ENCODE assay signal across 18 cellular contexts in the genomic region with DNA sequence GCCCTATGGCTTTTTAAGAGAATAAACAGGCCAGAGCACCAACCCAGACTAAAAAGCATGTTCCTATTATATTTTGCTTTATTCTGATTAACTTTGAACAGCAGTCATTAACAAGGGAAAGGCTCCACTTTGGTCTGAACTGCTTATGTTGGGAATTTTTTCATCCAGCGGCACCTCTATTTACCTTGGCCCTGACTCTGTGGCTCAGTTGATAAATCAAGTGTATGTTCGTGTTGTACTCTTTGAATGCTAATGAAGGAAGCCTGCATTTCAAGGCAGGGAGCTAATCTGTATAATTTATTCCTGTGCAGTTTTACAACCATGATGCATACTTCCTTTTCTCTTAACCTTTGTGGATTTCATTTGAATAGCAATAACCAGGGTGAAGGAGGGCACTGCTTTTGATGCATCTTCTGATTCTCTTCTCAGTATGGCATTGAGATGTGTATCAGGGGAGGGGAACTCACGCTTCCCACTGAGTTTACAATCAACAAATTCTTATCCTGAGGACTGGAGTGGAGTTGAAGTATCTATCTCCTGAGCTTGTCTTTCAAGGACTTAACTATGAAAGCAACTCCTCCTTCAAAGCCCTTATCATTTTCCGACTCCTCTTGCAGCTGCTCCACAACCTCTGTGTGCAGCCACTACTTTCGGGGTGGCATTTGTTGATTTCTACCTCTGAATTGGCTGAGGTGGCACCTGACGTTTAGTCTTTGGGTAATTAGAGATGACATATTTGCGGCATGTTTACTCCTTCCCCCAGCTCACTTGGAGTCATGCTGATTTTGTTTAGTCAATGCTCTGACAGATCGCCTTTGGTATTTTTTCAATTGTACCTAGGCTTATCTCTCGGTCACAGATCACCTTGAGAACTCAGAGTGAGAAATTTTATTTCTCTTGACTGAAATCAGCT.
DNase-seq lines count a peak whose midpoint lies in the region; ATAC-seq and TF ChIP-seq lines count a peak whose summit lies in the region.
"Had no signal": no experiment of that assay in that cellular context is flagged by ENCODE, and none has a peak within 500 bp of the region (broad histone marks: within the 10 kb centered on the region; RNA-seq: fewer than 3 reads in every experiment).

No MANE protein-coding gene starts in this region.

- H3K36me3 Mint-ChIP-seq in stimulated activated memory B cell treated with anti-CD40 and anti-IgM and Interleukin-4, amounts not matched to agents 10 μg/mL and 1 μg/mL and 100 μg/mL, for 72 hours: no peaks in the 10 kb centered on the region

- H3K9me3 Mint-ChIP-seq in stimulated activated memory B cell treated with anti-CD40 and anti-IgM and Interleukin-4, amounts not matched to agents 10 μg/mL and 1 μg/mL and 100 μg/mL, for 72 hours: no peaks in the 10 kb centered on the region
- H3K9me3 Mint-ChIP-seq: brain; T-helper 1 cell treated with Interleukin-12 subunit alpha and Interleukin-12 subunit beta and Interleukin-4 antibody, amounts not matched to agents 30 μg/mL and 1 μg/mL, for 36 hours had no signal

- H3K27me3 Mint-ChIP-seq in stimulated activated memory B cell treated with anti-CD40 and anti-IgM and Interleukin-4, amounts not matched to agents 10 μg/mL and 1 μg/mL and 100 μg/mL, for 72 hours: no peaks in the 10 kb centered on the region
- H3K27me3 Mint-ChIP-seq: brain had no signal

- TF ChIP-seq CTCF in OCI-LY3 (IDR thresholded peaks at IDR 0.05; ENCODE audit: low read depth, low read length): no peak
- no peak for TF ChIP-seq CTCF in dorsolateral prefrontal cortex (IDR thresholded peaks at IDR 0.05 in 54 of 56, conservative IDR thresholded peaks at IDR 0.05 in 2 of 56; ENCODE audit: low read depth in 1 of 56, partially characterized antibody in 56 of 56)

- H3K4me1 ChIP-seq in OCI-LY3 (ENCODE audit: low read length): peaks cover 9% of the 10 kb centered on the region
- peaks cover 17% of the 10 kb centered on the region for H3K4me1 ChIP-seq in iPS-18a (ENCODE audit: control insufficient read depth, low read depth, low read length)
- H3K4me1 ChIP-seq: tibial nerve had no signal

- H3K9ac ChIP-seq in OCI-LY3 (ENCODE audit: low read length): no peak overlapping the region
- no peak overlapping the region for H3K9ac ChIP-seq in iPS-18a (ENCODE audit: low read length)

- H3K4me3 Mint-ChIP-seq in stimulated activated memory B cell treated with anti-CD40 and anti-IgM and Interleukin-4, amounts not matched to agents 10 μg/mL and 1 μg/mL and 100 μg/mL, for 72 hours: no peak overlapping the region
- H3K4me3 Mint-ChIP-seq: brain; T-helper 1 cell treated with Interleukin-12 subunit alpha and Interleukin-12 subunit beta and Interleukin-4 antibody, amounts not matched to agents 30 μg/mL and 1 μg/mL, for 36 hours had no signal

- no peak for ATAC-seq in HG03565 (IDR thresholded peaks at IDR 0.05; ENCODE audit: unreplicated experiment)
- no peak for ATAC-seq in stimulated activated memory B cell treated with anti-CD40 and anti-IgM and Interleukin-4, amounts not matched to agents 10 μg/mL and 1 μg/mL and 100 μg/mL, for 72 hours
- ATAC-seq: sciatic nerve had no signal

- no peaks in the 10 kb centered on the region for H3K79me2 ChIP-seq in OCI-LY3 (ENCODE audit: low read length)

- intact Hi-C loops in dorsolateral prefrontal cortex (cut with DNase I): no loop called here

- no peak overlapping the region for H3K4me3 ChIP-seq in OCI-LY3 (ENCODE audit: low read length)
- peak overlapping the region; percentile 8 for H3K4me3 ChIP-seq in iPS-18a (ENCODE audit: low read length)
- no peak overlapping the region for H3K4me3 ChIP-seq in dorsolateral prefrontal cortex
- H3K4me3 ChIP-seq: tibial nerve had no signal

- no peaks in the 10 kb centered on the region for H3K9me3 ChIP-seq in OCI-LY3 (ENCODE audit: insufficient read depth, low read length)
- H3K9me3 ChIP-seq in iPS-18a (ENCODE audit: control insufficient read depth, low read depth, low read length): no peaks in the 10 kb centered on the region
- H3K9me3 ChIP-seq: tibial nerve had no signal

- H4K20me1 ChIP-seq in OCI-LY3 (ENCODE audit: insufficient read depth, low read length): no peaks in the 10 kb centered on the region

- H3K27ac Mint-ChIP-seq in stimulated activated memory B cell treated with anti-CD40 and anti-IgM and Interleukin-4, amounts not matched to agents 10 μg/mL and 1 μg/mL and 100 μg/mL, for 72 hours: no peak overlapping the region
- H3K27ac Mint-ChIP-seq: T-helper 1 cell treated with Interleukin-12 subunit alpha and Interleukin-12 subunit beta and Interleukin-4 antibody, amounts not matched to agents 30 μg/mL and 1 μg/mL, for 36 hours had no signal

- H3K27me3 ChIP-seq in OCI-LY3 (ENCODE audit: low read depth, low read length): peaks cover 9% of the 10 kb centered on the region
- peaks cover 5% of the 10 kb centered on the region for H3K27me3 ChIP-seq in iPS-18a (ENCODE audit: control insufficient read depth, insufficient read depth, low read length)
- no peaks in the 10 kb centered on the region for H3K27me3 ChIP-seq in dorsolateral prefrontal cortex
- H3K27me3 ChIP-seq: tibial nerve had no signal

- no peak overlapping the region for H2AFZ ChIP-seq in OCI-LY3 (ENCODE audit: low read depth, low read length)

- no peak overlapping the region for H3K27ac ChIP-seq in OCI-LY3 (ENCODE audit: low read length)
- no peak overlapping the region for H3K27ac ChIP-seq in iPS-18a (ENCODE audit: low read length)
- H3K27ac ChIP-seq in dorsolateral prefrontal cortex: no peak overlapping the region
- H3K27ac ChIP-seq: tibial nerve had no signal

- H3K36me3 ChIP-seq in OCI-LY3 (replicated peaks; ENCODE audit: low read depth, low read length) (no peaks in the 10 kb centered on the region), iPS-18a (ENCODE audit: control insufficient read depth, low read depth, low read length) (no peaks in the 10 kb centered on the region)

- H3K4me2 ChIP-seq in OCI-LY3 (ENCODE audit: low read length): peak overlapping the region; percentile 31

- no peaks in the 10 kb centered on the region for H3K4me1 Mint-ChIP-seq in stimulated activated memory B cell treated with anti-CD40 and anti-IgM and Interleukin-4, amounts not matched to agents 10 μg/mL and 1 μg/mL and 100 μg/mL, for 72 hours

- DNase-seq in COR-L47 (lab: John Stamatoyannopoulos, UW): peak; percentile 61
- DNase-seq in M059J (ENCODE audit: low read depth): peak; percentile 22
- no peak for DNase-seq in activated CD4-positive, alpha-beta T cell treated with anti-CD3 and anti-CD28 coated beads, Interleukin-2, amount 50 U/mL, for 4 hours
- no peak for DNase-seq in dorsolateral prefrontal cortex
- DNase-seq: activated CD4-positive, CD25-positive, alpha-beta regulatory T cell; activated gamma-delta T cell treated with Interleukin-2 at 50 U/mL for 16 hours; dermis blood vessel endothelial cell; mammary epithelial cell; NCI-H82; stimulated activated CD4-positive, alpha-beta T cell treated with anti-CD3 and anti-CD28 coated beads, Interleukin-4, amount 100 ng/mL, for 24 hours had no signal

Comparison
In these comparisons a context has a peak if more than half of its experiments do, and no peak if none do; other contexts are left out.
1. DNase-seq: peak in COR-L47 (single experiment) and M059J (single experiment); none in activated CD4-positive, alpha-beta T cell treated with anti-CD3 and anti-CD28 coated beads, Interleukin-2, amount 50 U/mL, for 4 hours (0 of 2) and dorsolateral prefrontal cortex (0 of 10).